In genomic region chr1:159916240-159917051, GRCh38 we compare ENCODE assay signal across 8 cellular contexts. TPM values are rescaled to one million over a fixed set of nuclear protein-coding genes. Genes with fewer than 3 reads are reported as not detected.
DNase-seq lines count a peak whose midpoint lies in the region; ATAC-seq and TF ChIP-seq lines count a peak whose summit lies in the region.

No MANE protein-coding gene starts in this region.

- TF ChIP-seq POLR2A in heart left ventricle (IDR thresholded peaks at IDR 0.05): no peak

- H3K27ac ChIP-seq in heart left ventricle (peak overlapping the region in 11 of 12 donors; percentile 3 to 55 (median 23)), SK-N-SH (ENCODE audit: low read depth in 2 of 2, low read length in 1 of 2) (peak overlapping the region in 1 of 2 experiments; percentile 97; a peak in 2 of 4 replicates)

- H3K9me3 ChIP-seq in heart left ventricle (no peaks in the 10 kb centered on the region), SK-N-SH (no peaks in the 10 kb centered on the region), skeletal muscle satellite cell (replicated peaks; ENCODE audit: low read length) (no peaks in the 10 kb centered on the region)

- TF ChIP-seq EP300 in SK-N-SH (IDR thresholded peaks at IDR 0.05; ENCODE audit: borderline replicate concordance in 1 of 2, low read depth in 1 of 2, low read length in 1 of 2): peak in 1 of 2 experiments; percentile 38; a peak in 1 of 4 replicates

- DNase-seq in heart left ventricle: no peak
- no peak for DNase-seq in cardiac septum (ENCODE audit: low spot score)
- peak; percentile 58 for DNase-seq in SK-N-SH
- peak; percentile 94 for DNase-seq in glomerular visceral epithelial cell (ENCODE audit: extremely low spot score)
- no peak for DNase-seq in NCI-H146 treated with DMSO at 0.1 percent for 48 hours (lab: John Stamatoyannopoulos, UW; ENCODE audit: unreplicated experiment)
- DNase-seq in germinal center (ENCODE audit: low spot score): no peak
- DNase-seq in activated T-cell treated with anti-CD3 and anti-CD28 coated beads, Interleukin-2, amount 50 U/mL, for 1 hour: no peak

- no peak overlapping the region for H3K4me3 ChIP-seq in heart left ventricle
- no peak overlapping the region for H3K4me3 ChIP-seq in SK-N-SH (ENCODE audit: low read depth in 2 of 2, low read length in 1 of 2)
- no peak overlapping the region for H3K4me3 ChIP-seq in skeletal muscle satellite cell (ENCODE audit: low read length)

- peaks cover 0 to 55% (median 43%) of the 10 kb centered on the region in 9 donors for H3K36me3 ChIP-seq in heart left ventricle
- H3K36me3 ChIP-seq in SK-N-SH (replicated peaks in 1 of 2; ENCODE audit: control insufficient read depth in 1 of 2, insufficient read depth in 2 of 2, low read length in 1 of 2): peaks cover 25 to 35% of the 10 kb centered on the region in 2 experiments
- H3K36me3 ChIP-seq in skeletal muscle satellite cell (ENCODE audit: insufficient read depth, low read length): peaks cover 47% of the 10 kb centered on the region

- CTCF ChIA-PET in SK-N-SH (lab: Yijun Ruan, JAX): interaction anchor here (1.2 to 3.6 kb wide), 6 partner anchors 12 to 127 kb away, joined by 3 to 24 read pairs (median 6); no protein-coding TSS in a partner anchor

- intact Hi-C loops in heart left ventricle (cut with DNase I) (no loop called here), cardiac septum (cut with DNase I) (no loop called here)

- no peak overlapping the region for H2AFZ ChIP-seq in SK-N-SH (ENCODE audit: low read depth)

- peak overlapping the region; percentile 68 for H3K9ac ChIP-seq in SK-N-SH
- peak overlapping the region; percentile 38 for H3K9ac ChIP-seq in skeletal muscle satellite cell (ENCODE audit: low read depth, low read length)

- TF ChIP-seq CTCF in heart left ventricle (IDR thresholded peaks at IDR 0.05): no peak
- no peak for TF ChIP-seq CTCF in SK-N-SH (IDR thresholded peaks at IDR 0.05)

- H3F3A ChIP-seq in SK-N-SH (replicated peaks; ENCODE audit: insufficient read depth): peaks cover 63% of the 10 kb centered on the region

- POLR2A ChIA-PET in SK-N-SH (lab: Yijun Ruan, JAX): no interaction called here

- H3K9me2 ChIP-seq in SK-N-SH: no peaks in the 10 kb centered on the region

- peaks cover 37% of the 10 kb centered on the region for H4K20me1 ChIP-seq in SK-N-SH (ENCODE audit: insufficient read depth)

- ATAC-seq in heart left ventricle: peak; percentile 36 to 53 (median 46)

- peaks cover 40% of the 10 kb centered on the region for H3K79me2 ChIP-seq in SK-N-SH (ENCODE audit: insufficient read depth)

- no peaks in the 10 kb centered on the region for H3K27me3 ChIP-seq in heart left ventricle
- no peaks in the 10 kb centered on the region for H3K27me3 ChIP-seq in SK-N-SH (ENCODE audit: insufficient read depth)
- no peaks in the 10 kb centered on the region for H3K27me3 ChIP-seq in skeletal muscle satellite cell (ENCODE audit: control insufficient read depth, insufficient read depth, low read length)

- H3K4me1 ChIP-seq in heart left ventricle (peaks cover 8 to 75% (median 55%) of the 10 kb centered on the region in 12 donors), SK-N-SH (ENCODE audit: control insufficient read depth in 1 of 2, insufficient read depth in 2 of 2, low read depth in 1 of 2, low read length in 1 of 2) (peaks cover 14 to 64% of the 10 kb centered on the region in 2 experiments; a peak in 3 of 4 replicates), skeletal muscle satellite cell (ENCODE audit: control insufficient read depth, insufficient read depth, low read length) (peaks cover 64% of the 10 kb centered on the region)

- WGBS in heart left ventricle, 4 donors: 35 to 44% (median 40%) methylated on average over 9 of the region's 9 CpGs
- 50% methylated on average over 9 of the region's 9 CpGs for WGBS in SK-N-SH (ENCODE audit: low lambda C conversion rate)

- H3K4me2 ChIP-seq in SK-N-SH (peak overlapping the region; percentile 45), skeletal muscle satellite cell (ENCODE audit: low read length) (no peak overlapping the region)

- TF ChIP-seq RAD21 in SK-N-SH (IDR thresholded peaks at IDR 0.05; ENCODE audit: low read length): no peak

TF ChIP-seq in SK-N-SH, 30 proteins besides CTCF, POLR2A, EP300 and RAD21 (continues in another document):
- no peak for TF ChIP-seq USF2 (IDR thresholded peaks at IDR 0.05; ENCODE audit: borderline replicate concordance, low read depth, low read length)
- TF ChIP-seq MEF2A (IDR thresholded peaks at IDR 0.05; ENCODE audit: borderline replicate concordance, low read depth): peak; percentile 68; the same call in 1 of the 2 replicates
- TF ChIP-seq RFX5 (IDR thresholded peaks at IDR 0.05; ENCODE audit: low read length): no peak
- TF ChIP-seq RCOR1 (IDR thresholded peaks at IDR 0.05; ENCODE audit: low read length): peak; percentile 32; the same call in 1 of the 2 replicates
- TF ChIP-seq TAF1 (IDR thresholded peaks at IDR 0.05; ENCODE audit: borderline replicate concordance, low read depth, low read length): no peak
- TF ChIP-seq RXRA (IDR thresholded peaks at IDR 0.05; ENCODE audit: borderline replicate concordance, low read depth): no peak
- TF ChIP-seq ELF1 (IDR thresholded peaks at IDR 0.05): no peak
- peak; percentile 50; the same call in 1 of the 2 replicates for TF ChIP-seq FOSL2 (IDR thresholded peaks at IDR 0.05; ENCODE audit: borderline replicate concordance, low read depth)
- 0 out of 2 replicates have a peak, but pooled peaks have one; percentile 29 for TF ChIP-seq SIN3A (IDR thresholded peaks at IDR 0.05; ENCODE audit: borderline replicate concordance, low read depth, low read length)
- no peak for TF ChIP-seq MXI1 (IDR thresholded peaks at IDR 0.05; ENCODE audit: low read depth, low read length)
- TF ChIP-seq YY1 (IDR thresholded peaks at IDR 0.05; ENCODE audit: low read depth): no peak
- TF ChIP-seq TEAD4 (IDR thresholded peaks at IDR 0.05; ENCODE audit: borderline replicate concordance, insufficient read depth): peak; percentile 42; the same call in 1 of the 2 replicates
- no peak for TF ChIP-seq FOXM1 (IDR thresholded peaks at IDR 0.05; ENCODE audit: low read depth)
- no peak; the same call in 1 of the 2 replicates for TF ChIP-seq POLR2AphosphoS5 (IDR thresholded peaks at IDR 0.05; ENCODE audit: low read depth, low read length)

RNA-seq across cellular contexts. Expression of gene TAGLN2, which starts 8.9 kb away (rescaled TPM):
- total RNA-seq in heart left ventricle (100 to 1,000 TPM in 5 of 9 donors, 10 to 100 TPM in 4; 84.3 to 246 (median 131) TPM), cardiac septum (103 TPM)
- polyA plus RNA-seq in heart left ventricle (100 to 1,000 TPM; 113 to 226 TPM), SK-N-SH (2012; rRNA removed) (625 and 646 TPM in 2 replicates)
- polyA plus RNA-seq in SK-N-SH (2012; cell fraction: cytosol; rRNA removed): 361 and 510 TPM in 2 replicates
- 304 and 445 TPM in 2 replicates for polyA plus RNA-seq in SK-N-SH (2012; cell fraction: nucleus; rRNA removed)
- total RNA-seq in skeletal muscle satellite cell (2012; rRNA removed): 259 and 441 TPM in 2 replicates

RNA-seq across cellular contexts. Expression of gene CFAP45, which starts 16.5 kb away (rescaled TPM):
- total RNA-seq in heart left ventricle: 1 to 10 TPM in 1 of 9 donors, under 1 TPM in 6, not detected in 2; 0.31 to 1.8 (median 0.62) TPM
- 1 to 10 TPM in 1 of 2 donors, under 1 TPM in 1; 0.29 to 1.3 TPM for polyA plus RNA-seq in heart left ventricle
- 0.32 TPM for total RNA-seq in cardiac septum
- polyA plus RNA-seq in SK-N-SH (2012; rRNA removed): 0.57 and 0.74 TPM in 2 replicates
- 0.51 and 0.66 TPM in 2 replicates for polyA plus RNA-seq in SK-N-SH (2012; cell fraction: cytosol; rRNA removed)
- 0.95 and 2.1 TPM in 2 replicates for polyA plus RNA-seq in SK-N-SH (2012; cell fraction: nucleus; rRNA removed)
- 0.22 and 0.51 TPM in 2 replicates for total RNA-seq in skeletal muscle satellite cell (2012; rRNA removed)

RNA-seq across cellular contexts. Expression of gene IGSF9, which starts 29.0 kb away (rescaled TPM):
- 1 to 10 TPM in 1 of 9 donors, under 1 TPM in 3, not detected in 5; 0.10 to 4.8 (median 0.12) TPM for total RNA-seq in heart left ventricle
- under 1 TPM in 1 of 2 donors, not detected in 1; 0.06 TPM for polyA plus RNA-seq in heart left ventricle
- total RNA-seq in cardiac septum: not detected
- 0.86 and 2.4 TPM in 2 replicates for polyA plus RNA-seq in SK-N-SH (2012; rRNA removed)
- 0.62 and 1.3 TPM in 2 replicates for polyA plus RNA-seq in SK-N-SH (2012; cell fraction: cytosol; rRNA removed)
- polyA plus RNA-seq in SK-N-SH (2012; cell fraction: nucleus; rRNA removed): 6.9 and 10.8 TPM in 2 replicates
- not detected in 2 replicates for total RNA-seq in skeletal muscle satellite cell (2012; rRNA removed)

RNA-seq across cellular contexts. Expression of gene SLAMF9, which starts 37.6 kb away (rescaled TPM):
- total RNA-seq in heart left ventricle (under 1 TPM in 1 of 9 donors, not detected in 8; 0.88 TPM), cardiac septum (not detected)
- polyA plus RNA-seq in heart left ventricle (under 1 TPM in 1 of 2 donors, not detected in 1; 0.24 TPM), SK-N-SH (2012; rRNA removed) (0.12 and 0.19 TPM in 2 replicates)
- polyA plus RNA-seq in SK-N-SH (2012; cell fraction: cytosol; rRNA removed): 0.08 and 0.18 TPM in 2 replicates
- 0.08 and 0.18 TPM in 2 replicates for polyA plus RNA-seq in SK-N-SH (2012; cell fraction: nucleus; rRNA removed)
- not detected in 2 replicates for total RNA-seq in skeletal muscle satellite cell (2012; rRNA removed)

RNA-seq across cellular contexts. Expression of gene VSIG8, which starts 54.0 kb away (rescaled TPM):
- total RNA-seq in heart left ventricle (not detected), cardiac septum (not detected)
- polyA plus RNA-seq in heart left ventricle (under 1 TPM in 1 of 2 donors, not detected in 1; 0.27 TPM), SK-N-SH (2012; rRNA removed) (not detected in 2 replicates)
- polyA plus RNA-seq in SK-N-SH (2012; cell fraction: cytosol; rRNA removed): 0.03 and 0.08 TPM in 2 replicates
- polyA plus RNA-seq in SK-N-SH (2012; cell fraction: nucleus; rRNA removed): 0.19 and 0.27 TPM in 2 replicates
- total RNA-seq in skeletal muscle satellite cell (2012; rRNA removed): not detected in 2 replicates

Comparison
In these comparisons a context has a peak if more than half of its experiments do, and no peak if none do; other contexts are left out.
1. DNase-seq: peak in SK-N-SH (single experiment) and glomerular visceral epithelial cell (single experiment); none in heart left ventricle (0 of 5), cardiac septum (single experiment), NCI-H146 treated with DMSO at 0.1 percent for 48 hours (single experiment), germinal center (single experiment) and activated T-cell treated with anti-CD3 and anti-CD28 coated beads, Interleukin-2, amount 50 U/mL, for 1 hour (single experiment).